ENCODE assay signal across 1 cellular context in genomic region chr3:52226229-52226817, GRCh38.
TF ChIP-seq lines count a peak whose summit lies in the region.

No MANE protein-coding gene starts in this region.

TF ChIP-seq in H1, 55 proteins besides CTCF, POLR2A, EP300 and RAD21:
- TF ChIP-seq CTBP2 (IDR thresholded peaks at IDR 0.05; ENCODE audit: borderline replicate concordance, insufficient read depth, insufficient read length, low read length) (no peak), ATF3 (IDR thresholded peaks at IDR 0.05; ENCODE audit: insufficient read depth, low read depth, low read length) (no peak), BACH1 (IDR thresholded peaks at IDR 0.05; ENCODE audit: low read length) (no peak), YY1 (IDR thresholded peaks at IDR 0.05; ENCODE audit: low read depth, low read length) (no peak), USF2 (IDR thresholded peaks at IDR 0.05; ENCODE audit: low read length) (no peak), SP4 (IDR thresholded peaks at IDR 0.05; ENCODE audit: low read length) (no peak), CEBPB (IDR thresholded peaks at IDR 0.05; ENCODE audit: low read depth, low read length) (no peak), RFX5 (IDR thresholded peaks at IDR 0.05; ENCODE audit: borderline replicate concordance, low read depth, low read length) (no peak), CBX5 (IDR thresholded peaks at IDR 0.05; ENCODE audit: low read depth, low read length) (no peak), POU5F1 (IDR thresholded peaks at IDR 0.05; ENCODE audit: low read depth, low read length) (no peak)
TF ChIP-seq in H1: peak in this region for 0.
